10 cellular contexts compared by ENCODE assay signal in genomic region chr3:42081814-42082473, GRCh38. TPM values are rescaled to one million over a fixed set of nuclear protein-coding genes. Genes with fewer than 3 reads are reported as not detected.
DNase-seq lines count a peak whose midpoint lies in the region; ATAC-seq, FAIRE-seq and TF ChIP-seq lines count a peak whose summit lies in the region.
"Had no signal": no experiment of that assay in that cellular context is flagged by ENCODE, and none has a peak within 500 bp of the region (broad histone marks: within the 10 kb centered on the region; RNA-seq: fewer than 3 reads in every experiment).

No MANE protein-coding gene starts in this region.

- H3K27me3 ChIP-seq in BLaER1 treated with 17β-estradiol and CSF1 and Interleukin-3, amounts not matched to agents 10 nM and 100 nM, result no peaks in the 10 kb centered on the region
- H3K27me3 ChIP-seq in H7 (ENCODE audit: control insufficient read depth, insufficient read depth, low read length), result no peaks in the 10 kb centered on the region
- H3K27me3 ChIP-seq: MG63 had no signal

- peaks cover 40 to 52% (median 47%) of the 10 kb centered on the region in 10 experiments for H3K4me1 ChIP-seq in BLaER1 treated with 17β-estradiol and CSF1 and Interleukin-3, amounts not matched to agents 10 nM and 100 nM

- ATAC-seq in GM21381 (IDR thresholded peaks at IDR 0.05; ENCODE audit: unreplicated experiment), result peak; percentile 39
- ATAC-seq in naive B cell (ENCODE audit: low read depth in 2 of 2), result peak; percentile 52 to 70
- ATAC-seq in GM18907 (IDR thresholded peaks at IDR 0.05; ENCODE audit: unreplicated experiment), result no peak

- no peak overlapping the region; a peak in 1 of 20 replicates for H3K4me3 ChIP-seq in BLaER1 treated with 17β-estradiol and CSF1 and Interleukin-3, amounts not matched to agents 10 nM and 100 nM
- no peak overlapping the region for H3K4me3 ChIP-seq in H7 (ENCODE audit: insufficient read depth, low read depth, low read length)
- H3K4me3 ChIP-seq: MG63 had no signal

- peaks cover 15 to 94% (median 56%) of the 10 kb centered on the region in 11 experiments; a peak in 18 of 22 replicates for H4K20me1 ChIP-seq in BLaER1 treated with 17β-estradiol and CSF1 and Interleukin-3, amounts not matched to agents 10 nM and 100 nM

- no peak for DNase-seq in activated T-helper 2 cell treated with anti-CD3 and anti-CD28 coated beads, Interferon-gamma antibody, Interleukin-2, Interleukin-4, amounts not matched to agents 10 μg/mL and 5 μg/mL and 100 μg/mL, durations not matched to agents 14 hours and 24 hours and 36 hours (ENCODE audit: low spot score)
- DNase-seq in naive B cell (no peak), Ammon's horn (ENCODE audit: low spot score) (no peak), H54 (ENCODE audit: insufficient read length, low spot score) (no peak), H7 (no peak)
- DNase-seq: activated CD8-positive, alpha-beta memory T cell treated with anti-CD3 and anti-CD28 coated beads, Interleukin-2, amount 50 U/mL, for 48 hours; MG63 had no signal

- H3K4me3 Mint-ChIP-seq in activated T-helper 2 cell treated with anti-CD3 and anti-CD28 coated beads, Interferon-gamma antibody, Interleukin-2, Interleukin-4, amounts not matched to agents 10 μg/mL and 5 μg/mL and 100 μg/mL, durations not matched to agents 14 hours and 24 hours and 36 hours (ENCODE audit: low read depth), result peak overlapping the region; percentile 27
- peak overlapping the region; percentile 1 to 75 (median 46) for H3K4me3 Mint-ChIP-seq in naive B cell

- no peak for FAIRE-seq in H54 (lab: Jason Lieb, UNC)

- peaks cover 8% of the 10 kb centered on the region for H3K9me3 Mint-ChIP-seq in activated T-helper 2 cell treated with anti-CD3 and anti-CD28 coated beads, Interferon-gamma antibody, Interleukin-2, Interleukin-4, amounts not matched to agents 10 μg/mL and 5 μg/mL and 100 μg/mL, durations not matched to agents 14 hours and 24 hours and 36 hours
- H3K9me3 Mint-ChIP-seq in naive B cell, result peaks cover 0 to 3% (median 0%) of the 10 kb centered on the region in 7 donors

- H3K36me3 ChIP-seq in BLaER1 treated with 17β-estradiol and CSF1 and Interleukin-3, amounts not matched to agents 10 nM and 100 nM, result peaks cover 3 to 24% (median 15%) of the 10 kb centered on the region in 11 experiments; a peak in 21 of 22 replicates
- H3K36me3 ChIP-seq in H7 (replicated peaks; ENCODE audit: control insufficient read depth, insufficient read depth, low read length), result no peaks in the 10 kb centered on the region
- H3K36me3 ChIP-seq: MG63 had no signal

- H3K27me3 Mint-ChIP-seq in activated T-helper 2 cell treated with anti-CD3 and anti-CD28 coated beads, Interferon-gamma antibody, Interleukin-2, Interleukin-4, amounts not matched to agents 10 μg/mL and 5 μg/mL and 100 μg/mL, durations not matched to agents 14 hours and 24 hours and 36 hours (ENCODE audit: low read depth), result no peaks in the 10 kb centered on the region
- no peaks in the 10 kb centered on the region for H3K27me3 Mint-ChIP-seq in naive B cell

- H3K36me3 Mint-ChIP-seq in activated T-helper 2 cell treated with anti-CD3 and anti-CD28 coated beads, Interferon-gamma antibody, Interleukin-2, Interleukin-4, amounts not matched to agents 10 μg/mL and 5 μg/mL and 100 μg/mL, durations not matched to agents 14 hours and 24 hours and 36 hours (ENCODE audit: low read depth), result peaks cover 21% of the 10 kb centered on the region
- peaks cover 0 to 8% of the 10 kb centered on the region in 2 donors for H3K36me3 Mint-ChIP-seq in naive B cell

- peak overlapping the region in 9 of 11 experiments; percentile 1 to 53 (median 37); a peak in 8 of 22 replicates for H3K9ac ChIP-seq in BLaER1 treated with 17β-estradiol and CSF1 and Interleukin-3, amounts not matched to agents 10 nM and 100 nM

- peak overlapping the region; percentile 22 to 65 (median 52); a peak in 20 of 22 replicates for H3K27ac ChIP-seq in BLaER1 treated with 17β-estradiol and CSF1 and Interleukin-3, amounts not matched to agents 10 nM and 100 nM

- TF ChIP-seq POLR2A in H54 (IDR thresholded peaks at IDR 0.05; ENCODE audit: low read depth, low read length), result no peak

- peaks cover 54% of the 10 kb centered on the region for H3K4me1 Mint-ChIP-seq in activated T-helper 2 cell treated with anti-CD3 and anti-CD28 coated beads, Interferon-gamma antibody, Interleukin-2, Interleukin-4, amounts not matched to agents 10 μg/mL and 5 μg/mL and 100 μg/mL, durations not matched to agents 14 hours and 24 hours and 36 hours (ENCODE audit: low read depth)
- H3K4me1 Mint-ChIP-seq in naive B cell, result peaks cover 71 to 88% (median 83%) of the 10 kb centered on the region in 3 donors

- intact Hi-C loops in activated T-helper 2 cell treated with anti-CD3 and anti-CD28 coated beads, Interferon-gamma antibody, Interleukin-2, Interleukin-4, amounts not matched to agents 10 μg/mL and 5 μg/mL and 100 μg/mL, durations not matched to agents 14 hours and 24 hours and 36 hours (cut with micrococcal nuclease), result loop anchor here (2.0 to 5.0 kb wide), 2 partner anchors 59 to 1110 kb away; no protein-coding TSS in a partner anchor

- H3K27ac Mint-ChIP-seq in activated T-helper 2 cell treated with anti-CD3 and anti-CD28 coated beads, Interferon-gamma antibody, Interleukin-2, Interleukin-4, amounts not matched to agents 10 μg/mL and 5 μg/mL and 100 μg/mL, durations not matched to agents 14 hours and 24 hours and 36 hours, result peak overlapping the region; percentile 96
- H3K27ac Mint-ChIP-seq in naive B cell, result peak overlapping the region; percentile 84 to 97 (median 93)

- peak overlapping the region; percentile 57 to 83 (median 72) for H3K4me2 ChIP-seq in BLaER1 treated with 17β-estradiol and CSF1 and Interleukin-3, amounts not matched to agents 10 nM and 100 nM

- H3K9me3 ChIP-seq in BLaER1 treated with 17β-estradiol and CSF1 and Interleukin-3, amounts not matched to agents 10 nM and 100 nM (replicated peaks in 1 of 11), result peaks cover 4 to 21% (median 17%) of the 10 kb centered on the region in 11 experiments; a peak in 21 of 22 replicates
- H3K9me3 ChIP-seq: MG63 had no signal

RNA-seq across cellular contexts. Expression of gene TRAK1, which starts 9.2 kb away (rescaled TPM):
- total RNA-seq in activated T-helper 2 cell treated with anti-CD3 and anti-CD28 coated beads, Interferon-gamma antibody, Interleukin-2, Interleukin-4, amounts not matched to agents 10 μg/mL and 5 μg/mL and 100 μg/mL, durations not matched to agents 14 hours and 24 hours and 36 hours, result 37.8 and 40.9 TPM in 2 replicates
- polyA plus RNA-seq in naive B cell (ENCODE audit: low read depth in 6 of 6), result 10 to 100 TPM; 20.5 to 54.1 (median 28.4) TPM
- total RNA-seq in H7 (2014; rRNA removed; shearing (Covaris generic)), result 20.6 and 26.9 TPM in 2 replicates
